1 cellular context compared by ENCODE assay signal in genomic region chr1:57483954-57484353, GRCh38.
TF ChIP-seq lines count a peak whose summit lies in the region.

No MANE protein-coding gene starts in this region.

TF ChIP-seq in GM23338, 12 proteins besides CTCF, POLR2A, EP300 and RAD21 (continued from another document):
- TF ChIP-seq ZNF462 (CRISPR knock-in tag; IDR thresholded peaks at IDR 0.05): no peak
